In genomic region chr1:205294914-205295310, GRCh38 we compare ENCODE assay signal across 10 cellular contexts. TPM values are rescaled to one million over a fixed set of nuclear protein-coding genes. Genes with fewer than 3 reads are reported as not detected.
DNase-seq lines count a peak whose midpoint lies in the region; ATAC-seq, FAIRE-seq and TF ChIP-seq lines count a peak whose summit lies in the region.
"Had no signal": no experiment of that assay in that cellular context is flagged by ENCODE, and none has a peak within 500 bp of the region (broad histone marks: within the 10 kb centered on the region; RNA-seq: fewer than 3 reads in every experiment).

No MANE protein-coding gene starts in this region.

- H3K79me2 ChIP-seq in HCT116 (ENCODE audit: insufficient read depth, low read length) (no peaks in the 10 kb centered on the region), astrocyte (ENCODE audit: insufficient read depth, low read length) (no peaks in the 10 kb centered on the region), keratinocyte (ENCODE audit: control insufficient read depth, insufficient read depth, low read length) (no peaks in the 10 kb centered on the region)

- H3K4me3 Mint-ChIP-seq in astrocyte (ENCODE audit: unreplicated experiment): no peak overlapping the region
- H3K4me3 Mint-ChIP-seq in activated CD8-positive, alpha-beta T cell treated with anti-CD3 and anti-CD28 coated beads for 36 hours: no peak overlapping the region

- peak overlapping the region; percentile 74 for H3K4me2 ChIP-seq in HCT116 (ENCODE audit: low read length)
- peak overlapping the region; percentile 75 for H3K4me2 ChIP-seq in astrocyte (ENCODE audit: low read length)
- H3K4me2 ChIP-seq in keratinocyte (ENCODE audit: control insufficient read depth, extremely low read depth, insufficient read depth, low read depth, low read length): peak overlapping the region; percentile 77

- BruUV-seq in HCT116 (replicated peaks; lab: Mats Ljungman, UMichigan): no TSS peak

- H3K4me3 ChIP-seq in HCT116 (replicated peaks in 1 of 2; ENCODE audit: low read depth in 1 of 2, low read length in 2 of 2) (peak overlapping the region in 1 of 2 experiments; percentile 38; a peak in 1 of 4 replicates), astrocyte (ENCODE audit: insufficient read depth, low read depth, low read length) (peak overlapping the region; percentile 11), keratinocyte (ENCODE audit: control insufficient read depth in 2 of 3, extremely low read depth in 1 of 3, insufficient read depth in 2 of 3, low read depth in 1 of 3, low read length in 3 of 3) (no peak overlapping the region), small intestine (ENCODE audit: low read depth in 1 of 2, low read length in 2 of 2) (no peak overlapping the region)

- dilution Hi-C loops in keratinocyte (cut with MboI; ENCODE audit: extremely low pct_ligation_motif_present, low sequenced_read_pairs): no loop called here

- TF ChIP-seq RAD21 in HCT116 (IDR thresholded peaks at IDR 0.05; ENCODE audit: low read depth): no peak

- peak overlapping the region; percentile 41 for H3K27ac ChIP-seq in HCT116 (ENCODE audit: low read depth, low read length)
- H3K27ac ChIP-seq in astrocyte (ENCODE audit: low read depth, low read length): peak overlapping the region; percentile 93
- H3K27ac ChIP-seq in keratinocyte (ENCODE audit: control insufficient read depth, insufficient read depth, low read length): peak overlapping the region; percentile 93
- H3K27ac ChIP-seq in small intestine (ENCODE audit: low read depth in 1 of 2, low read length in 1 of 2): peak overlapping the region; percentile 70 to 71

- no peak for TF ChIP-seq POLR2A in HCT116 (IDR thresholded peaks at IDR 0.05; ENCODE audit: borderline replicate concordance, extremely low read depth, insufficient read depth, insufficient read length)

- no peak for FAIRE-seq in astrocyte (lab: Jason Lieb, UNC)
- no peak for FAIRE-seq in keratinocyte (lab: Jason Lieb, UNC)
- no peak for FAIRE-seq in small intestine (lab: Jason Lieb, UNC)
- FAIRE-seq: colon had no signal

- H3K27me3 ChIP-seq in HCT116 (ENCODE audit: insufficient read depth, low read length): no peaks in the 10 kb centered on the region
- no peaks in the 10 kb centered on the region for H3K27me3 ChIP-seq in astrocyte (ENCODE audit: insufficient read depth, low read length)
- H3K27me3 ChIP-seq in keratinocyte (ENCODE audit: control insufficient read depth, extremely low read depth, insufficient read depth, low read length): no peaks in the 10 kb centered on the region
- H3K27me3 ChIP-seq in small intestine (ENCODE audit: control insufficient read depth in 2 of 2, insufficient read depth in 2 of 2, low read length in 2 of 2): no peaks in the 10 kb centered on the region

- peak overlapping the region; percentile 100 for H3K27ac Mint-ChIP-seq in astrocyte (ENCODE audit: unreplicated experiment)
- no peak overlapping the region for H3K27ac Mint-ChIP-seq in activated CD8-positive, alpha-beta T cell treated with anti-CD3 and anti-CD28 coated beads for 36 hours

- no peaks in the 10 kb centered on the region for H4K20me1 ChIP-seq in HCT116 (ENCODE audit: insufficient read depth)
- H4K20me1 ChIP-seq in astrocyte (ENCODE audit: insufficient read depth, low read length): no peaks in the 10 kb centered on the region
- H4K20me1 ChIP-seq in keratinocyte (ENCODE audit: control insufficient read depth, extremely low read depth, insufficient read depth, low read length): no peaks in the 10 kb centered on the region

- no peak for DNase-seq in HCT116 (ENCODE audit: low read depth, low spot score)
- no peak for DNase-seq in astrocyte (ENCODE audit: low read depth)
- DNase-seq in keratinocyte (ENCODE audit: low read depth, low spot score): no peak
- DNase-seq in small intestine: no peak
- no peak for DNase-seq in activated CD8-positive, alpha-beta T cell treated with anti-CD3 and anti-CD28 coated beads for 36 hours
- DNase-seq in NK-92 treated with Interleukin-12 subunit alpha and Interleukin-12 subunit beta, amount 100 ng/mL, for 24 hours (lab: John Stamatoyannopoulos, UW): no peak
- no peak for DNase-seq in NCI-H1417 treated with DMSO at 0.1 percent for 48 hours (lab: John Stamatoyannopoulos, UW)
- DNase-seq: DMS79 had no signal

- H3K36me3 ChIP-seq in HCT116 (ENCODE audit: control insufficient read depth in 1 of 2, insufficient read depth in 2 of 2, low read length in 2 of 2) (no peaks in the 10 kb centered on the region), astrocyte (ENCODE audit: insufficient read depth, low read length) (no peaks in the 10 kb centered on the region), keratinocyte (ENCODE audit: control insufficient read depth in 2 of 2, extremely low read depth in 1 of 2, insufficient read depth in 2 of 2, low read length in 2 of 2) (no peaks in the 10 kb centered on the region), small intestine (ENCODE audit: control insufficient read depth in 2 of 2, insufficient read depth in 2 of 2, low read length in 2 of 2) (no peaks in the 10 kb centered on the region)

- peaks cover 59% of the 10 kb centered on the region for H3K4me1 Mint-ChIP-seq in astrocyte (ENCODE audit: low read depth, unreplicated experiment)
- H3K4me1 Mint-ChIP-seq in activated CD8-positive, alpha-beta T cell treated with anti-CD3 and anti-CD28 coated beads for 36 hours (ENCODE audit: low read depth): peaks cover 54% of the 10 kb centered on the region

- H2AFZ ChIP-seq in HCT116 (ENCODE audit: low read depth, low read length, poor library complexity, severe bottlenecking) (peak overlapping the region; percentile 66), astrocyte (ENCODE audit: low read depth, low read length) (no peak overlapping the region), keratinocyte (ENCODE audit: control insufficient read depth, low read length) (no peak overlapping the region)

- 80 to 86% (median 81%) methylated on average over 5 of the region's 5 CpGs for WGBS in small intestine, 3 donors

- intact Hi-C loops in HCT116 (cut with micrococcal nuclease): no loop called here
- intact Hi-C loops in activated CD8-positive, alpha-beta T cell treated with anti-CD3 and anti-CD28 coated beads for 36 hours (cut with micrococcal nuclease): no loop called here

- H3K27me3 Mint-ChIP-seq in astrocyte (ENCODE audit: low read depth, unreplicated experiment): no peaks in the 10 kb centered on the region
- no peaks in the 10 kb centered on the region for H3K27me3 Mint-ChIP-seq in activated CD8-positive, alpha-beta T cell treated with anti-CD3 and anti-CD28 coated beads for 36 hours

- H3K9ac ChIP-seq in HCT116 (ENCODE audit: low read length): peak overlapping the region; percentile 51
- H3K9ac ChIP-seq in astrocyte (ENCODE audit: low read length): peak overlapping the region; percentile 78
- peak overlapping the region; percentile 71 for H3K9ac ChIP-seq in keratinocyte (ENCODE audit: control insufficient read depth, extremely low read depth, insufficient read depth, low read length)

- H3K9me3 ChIP-seq in HCT116 (ENCODE audit: control insufficient read depth in 1 of 2, insufficient read depth in 1 of 2, low read depth in 1 of 2, low read length in 2 of 2): no peaks in the 10 kb centered on the region
- no peaks in the 10 kb centered on the region for H3K9me3 ChIP-seq in astrocyte (ENCODE audit: insufficient read depth, low read depth, low read length)
- H3K9me3 ChIP-seq in keratinocyte (ENCODE audit: control insufficient read depth, low read depth, low read length): no peaks in the 10 kb centered on the region
- H3K9me3 ChIP-seq in small intestine (ENCODE audit: control insufficient read depth, low read depth): no peaks in the 10 kb centered on the region

- CTCF ChIA-PET in HCT116 (lab: Charles Lee): interaction anchor here (1.0 to 1.5 kb wide), 3 partner anchors 10 to 24 kb away, joined by 3 to 6 read pairs (median 4); no protein-coding TSS in a partner anchor
- CTCF ChIA-PET in activated CD8-positive, alpha-beta T cell treated with anti-CD3 and anti-CD28 coated beads for 36 hours (lab: Charles Lee): interaction anchor here (0.7 to 2.3 kb wide), 6 partner anchors 10 to 59 kb away, joined by 3 to 9 read pairs (median 4); no protein-coding TSS in a partner anchor

- H3K36me3 Mint-ChIP-seq in astrocyte (ENCODE audit: low read depth, unreplicated experiment): no peaks in the 10 kb centered on the region
- no peaks in the 10 kb centered on the region for H3K36me3 Mint-ChIP-seq in activated CD8-positive, alpha-beta T cell treated with anti-CD3 and anti-CD28 coated beads for 36 hours (ENCODE audit: low read depth)

- H3K9me2 ChIP-seq in HCT116 (ENCODE audit: insufficient read depth): no peaks in the 10 kb centered on the region

- POLR2A ChIA-PET in HCT116 (lab: Charles Lee): no interaction called here
- POLR2A ChIA-PET in activated CD8-positive, alpha-beta T cell treated with anti-CD3 and anti-CD28 coated beads for 36 hours (lab: Charles Lee): interaction anchor here (0.7 kb wide), 1 partner anchor 9 kb away, joined by 3 read pairs; no protein-coding TSS in a partner anchor

- H3K9me1 ChIP-seq in keratinocyte (ENCODE audit: control insufficient read depth, extremely low read depth, insufficient read depth, low read length): no peaks in the 10 kb centered on the region

- ATAC-seq in HCT116 (no peak), HG03442 (IDR thresholded peaks at IDR 0.05; ENCODE audit: unreplicated experiment) (no peak)
- no peak for ATAC-seq in activated CD8-positive, alpha-beta T cell treated with anti-CD3 and anti-CD28 coated beads for 36 hours

- H3K4me1 ChIP-seq in HCT116 (ENCODE audit: control insufficient read depth in 1 of 2, insufficient read depth in 2 of 2, low read length in 2 of 2) (peaks cover 44 to 80% of the 10 kb centered on the region in 2 experiments), astrocyte (ENCODE audit: insufficient read depth, low read length) (peaks cover 37% of the 10 kb centered on the region), keratinocyte (ENCODE audit: control insufficient read depth, extremely low read depth, insufficient read depth, low read length) (peaks cover 58% of the 10 kb centered on the region), small intestine (ENCODE audit: control insufficient read depth in 2 of 2, insufficient read depth in 1 of 2, low read depth in 1 of 2, low read length in 1 of 2) (peaks cover 8 to 9% of the 10 kb centered on the region in 2 donors)

- RAD21 ChIA-PET in HCT116 (lab: Charles Lee; ENCODE audit: low non-redundant PET in 1 of 2, low total read pairs in 2 of 2, uncharacterized antibody in 2 of 2, unreplicated experiment in 2 of 2): interaction anchor here in 1 of 2 experiments (0.7 to 0.8 kb wide), 2 partner anchors 21 to 26 kb away, joined by 3 read pairs; no protein-coding TSS in a partner anchor

- H3K9me3 Mint-ChIP-seq in astrocyte (ENCODE audit: unreplicated experiment): no peaks in the 10 kb centered on the region
- H3K9me3 Mint-ChIP-seq in activated CD8-positive, alpha-beta T cell treated with anti-CD3 and anti-CD28 coated beads for 36 hours: no peaks in the 10 kb centered on the region

- TF ChIP-seq CTCF in HCT116 (IDR thresholded peaks at IDR 0.05 in 2 of 3, conservative IDR thresholded peaks at IDR 0.05 in 1 of 3; ENCODE audit: borderline replicate concordance in 1 of 3, insufficient read depth in 1 of 3, low read depth in 2 of 3, low read length in 2 of 3): no peak
- no peak for TF ChIP-seq CTCF in astrocyte (IDR thresholded peaks at IDR 0.05; ENCODE audit: insufficient read depth, low read depth, low read length)
- TF ChIP-seq CTCF in keratinocyte (optimal IDR thresholded peaks at IDR 0.05 in 1 of 3, IDR thresholded peaks at IDR 0.05 in 1 of 3, conservative IDR thresholded peaks at IDR 0.05 in 1 of 3; ENCODE audit: extremely low read depth in 1 of 3, insufficient read depth in 2 of 3, low read length in 3 of 3): no peak
- no peak for TF ChIP-seq CTCF in activated CD8-positive, alpha-beta T cell treated with anti-CD3 and anti-CD28 coated beads for 36 hours (IDR thresholded peaks at IDR 0.05)

RNA-seq across cellular contexts. Expression of gene NUAK2, which starts 26.6 kb away (rescaled TPM):
- total RNA-seq in HCT116 (2021; ENCODE audit: unreplicated experiment) (3.0 TPM), astrocyte (35.3 and 49.4 TPM in 2 replicates)
- polyA plus RNA-seq in HCT116 (2012): 1.4 and 1.5 TPM in 2 replicates
- polyA plus RNA-seq in keratinocyte (2.8 to 5.9 TPM (median 3.9 TPM) in 3 replicates), small intestine (10 to 100 TPM in 1 of 3 donors, 1 to 10 TPM in 2; 8.5 to 16.2 (median 8.9) TPM)
- 2.9 TPM for polyA plus RNA-seq in keratinocyte (2011; ENCODE audit: low read depth)
- 3.0 TPM in 2 replicates for polyA plus RNA-seq in keratinocyte (2011; cell fraction: cytosol; rRNA removed)
- polyA plus RNA-seq in keratinocyte (2011; cell fraction: nucleus; rRNA removed): 7.9 and 8.2 TPM in 2 replicates
- polyA plus RNA-seq in keratinocyte (2012; ENCODE audit: low replicate concordance): 5.4 and 7.6 TPM in 2 replicates
- 4.1 to 8.7 TPM (median 4.3 TPM) in 3 replicates for polyA minus RNA-seq in keratinocyte
- 5.8 TPM for polyA minus RNA-seq in keratinocyte (2011; cell fraction: cytosol; rRNA and poly(A)+ RNA removed)
- 9.7 and 12.9 TPM in 2 replicates for polyA minus RNA-seq in keratinocyte (2011; cell fraction: nucleus; rRNA and poly(A)+ RNA removed)
- 1 to 10 TPM; 1.9 TPM for total RNA-seq in activated CD8-positive, alpha-beta T cell treated with anti-CD3 and anti-CD28 coated beads for 36 hours

Comparison
In these comparisons a context has a peak if more than half of its experiments do, and no peak if none do; other contexts are left out.
1. H3K27ac ChIP-seq: peak in every context shown above with its lines; median percentile 93 in astrocyte; 93 in keratinocyte; 70 in small intestine; 41 in HCT116.